Comparison of ENCODE assay signal across 8 cellular contexts in genomic region chr17:63998050-63998720, GRCh38. TPM values are rescaled to one million over a fixed set of nuclear protein-coding genes. Genes with fewer than 3 reads are reported as not detected.
DNase-seq lines count a peak whose midpoint lies in the region; ATAC-seq and TF ChIP-seq lines count a peak whose summit lies in the region.

Gene PRR29 (plus strand): TSS chr17:63998351. CDS start chr17:63998365, 14 bp downstream.

- H3K4me1 Mint-ChIP-seq in naive thymus-derived CD8-positive, alpha-beta T cell, result peaks cover 13 to 46% (median 38%) of the 10 kb centered on the region in 4 donors

- H3K4me1 ChIP-seq in esophagus squamous epithelium, result peaks cover 12 to 23% (median 14%) of the 10 kb centered on the region in 3 donors

- DNase-seq in EH (ENCODE audit: low read depth) (peak; percentile 71), NOMO-1 treated with DMSO at 0.1 percent for 48 hours (lab: John Stamatoyannopoulos, UW; ENCODE audit: unreplicated experiment) (peak; percentile 25), esophagus squamous epithelium (lab: John Stamatoyannopoulos, UW) (no peak)
- peak; percentile 78 for DNase-seq in activated T-cell treated with anti-CD3 and anti-CD28 coated beads, Interleukin-2, amount 50 U/mL, for 1 hour
- DNase-seq in naive thymus-derived CD8-positive, alpha-beta T cell, result peak; percentile 61 to 85 (median 74)
- peak; percentile 62 for DNase-seq in stimulated activated naive CD4-positive, alpha-beta T cell treated with Interleukin-2 at 50 U/mL for 16 hours (lab: John Stamatoyannopoulos, UW)

- no peaks in the 10 kb centered on the region for H3K9me3 ChIP-seq in esophagus squamous epithelium

- ATAC-seq in HG03175 (IDR thresholded peaks at IDR 0.05; ENCODE audit: unreplicated experiment) (peak; percentile 70), GM21723 (IDR thresholded peaks at IDR 0.05; ENCODE audit: unreplicated experiment) (no peak)
- ATAC-seq in naive thymus-derived CD8-positive, alpha-beta T cell, result peak; percentile 81 to 82

- no peak for TF ChIP-seq POLR2A in esophagus squamous epithelium (IDR thresholded peaks at IDR 0.05)

- H3K27me3 ChIP-seq in esophagus squamous epithelium, result peaks cover 0 to 68% (median 4%) of the 10 kb centered on the region in 4 donors

- POLR2A ChIA-PET in naive thymus-derived CD8-positive, alpha-beta T cell (lab: Charles Lee), result interaction anchor here (0.9 to 8.1 kb wide), 6 partner anchors 10 to 150 kb away, joined by 3 to 150 read pairs (median 4); partner anchors contain the start of gene ICAM2

- intact Hi-C loops in esophagus squamous epithelium (cut with DNase I), result no loop called here

- no peaks in the 10 kb centered on the region for H3K36me3 ChIP-seq in esophagus squamous epithelium

- H3K9me3 Mint-ChIP-seq in naive thymus-derived CD8-positive, alpha-beta T cell, result no peaks in the 10 kb centered on the region

- peak in 1 of 6 experiments; percentile 5 for TF ChIP-seq CTCF in esophagus squamous epithelium (IDR thresholded peaks at IDR 0.05)

- peak within 1 kb of the TSS; percentile 9 to 68 (median 50) for H3K4me3 ChIP-seq in esophagus squamous epithelium

- peak within 1 kb of the TSS; percentile 55 to 92 (median 81) for H3K27ac Mint-ChIP-seq in naive thymus-derived CD8-positive, alpha-beta T cell

- H3K27ac ChIP-seq in esophagus squamous epithelium, result peak within 1 kb of the TSS in 3 of 4 donors; percentile 1 to 38 (median 8)

- WGBS in esophagus squamous epithelium, 2 donors, result no CpG with 5 or more reads among the region's 43 CpGs

- H3K27me3 Mint-ChIP-seq in naive thymus-derived CD8-positive, alpha-beta T cell, result no peaks in the 10 kb centered on the region

- H3K36me3 Mint-ChIP-seq in naive thymus-derived CD8-positive, alpha-beta T cell, result peaks cover 0 to 5% (median 0%) of the 10 kb centered on the region in 3 donors

- peak within 1 kb of the TSS; percentile 84 to 94 (median 89) for H3K4me3 Mint-ChIP-seq in naive thymus-derived CD8-positive, alpha-beta T cell

RNA-seq across cellular contexts. Expression of gene PRR29, which starts in this region (rescaled TPM):
- under 1 TPM in 1 of 4 donors, not detected in 3; 0.09 TPM for total RNA-seq in esophagus squamous epithelium
- under 1 TPM in 1 of 2 experiments, not detected in 1; 0.30 TPM for total RNA-seq in naive thymus-derived CD8-positive, alpha-beta T cell
- polyA plus RNA-seq in naive thymus-derived CD8-positive, alpha-beta T cell, result 1 to 10 TPM; 3.4 to 4.6 (median 3.7) TPM
